ENCODE assay signal across 13 cellular contexts in genomic region chr6:143556529-143556928, GRCh38. TPM values are rescaled to one million over a fixed set of nuclear protein-coding genes. Genes with fewer than 3 reads are reported as not detected.
DNase-seq lines count a peak whose midpoint lies in the region; ATAC-seq, FAIRE-seq and TF ChIP-seq lines count a peak whose summit lies in the region.
"Had no signal": no experiment of that assay in that cellular context is flagged by ENCODE, and none has a peak within 500 bp of the region (broad histone marks: within the 10 kb centered on the region; RNA-seq: fewer than 3 reads in every experiment).

No MANE protein-coding gene starts in this region.

- H3K9me3 ChIP-seq in T-helper 17 cell (ENCODE audit: control insufficient read depth, low read length, poor library complexity, severe bottlenecking): no peaks in the 10 kb centered on the region
- H3K9me3 ChIP-seq: upper lobe of right lung had no signal

- peak overlapping the region; percentile 9 for H3K27ac Mint-ChIP-seq in stimulated activated naive CD8-positive, alpha-beta T cell treated with anti-CD3 and anti-CD28 coated beads, Interleukin-15, Interleukin-2, amounts not matched to agents 100 ng/mL and 50 ng/mL, for 24 hours
- H3K27ac Mint-ChIP-seq in T-helper 17 cell: peak overlapping the region; percentile 97
- no peak overlapping the region for H3K27ac Mint-ChIP-seq in T-helper 2 cell treated with Interferon-gamma antibody and Interleukin-4, amounts not matched to agents 5 μg/mL and 100 μg/mL, for 36 hours
- H3K27ac Mint-ChIP-seq: activated naive CD8-positive, alpha-beta T cell treated with anti-CD3 and anti-CD28 coated beads, Interleukin-2, amount 50 U/mL, for 24 hours had no signal

- no peak overlapping the region for H3K4me3 ChIP-seq in fibroblast of the aortic adventitia (ENCODE audit: low read depth, low read length)
- H3K4me3 ChIP-seq: upper lobe of right lung had no signal

- no peak for DNase-seq in stimulated activated naive CD8-positive, alpha-beta T cell treated with anti-CD3 and anti-CD28 coated beads, Interleukin-15, Interleukin-2, amounts not matched to agents 100 U/mL and 50 U/mL, for 24 hours
- DNase-seq in T-helper 17 cell (no peak), fibroblast of the aortic adventitia (ENCODE audit: low read depth) (peak; percentile 42), urothelium cell line (ENCODE audit: low spot score) (peak; percentile 25), COR-L47 (lab: John Stamatoyannopoulos, UW) (no peak), NCI-H446 (lab: John Stamatoyannopoulos, UW) (no peak)
- no peak for DNase-seq in T-helper 2 cell treated with Interferon-gamma antibody and Interleukin-4, amounts not matched to agents 5 μg/mL and 100 μg/mL, for 36 hours (ENCODE audit: low spot score)
- DNase-seq: activated naive CD8-positive, alpha-beta T cell treated with anti-CD3 and anti-CD28 coated beads, Interleukin-2, amount 50 U/mL, for 24 hours; effector CD4-positive, alpha-beta T cell; OCI-M1; small intestine; upper lobe of right lung had no signal

- no peaks in the 10 kb centered on the region for H3K36me3 Mint-ChIP-seq in stimulated activated naive CD8-positive, alpha-beta T cell treated with anti-CD3 and anti-CD28 coated beads, Interleukin-15, Interleukin-2, amounts not matched to agents 100 ng/mL and 50 ng/mL, for 24 hours (ENCODE audit: low read depth)
- peaks cover 5% of the 10 kb centered on the region for H3K36me3 Mint-ChIP-seq in T-helper 17 cell (ENCODE audit: low read depth)
- peaks cover 8% of the 10 kb centered on the region for H3K36me3 Mint-ChIP-seq in T-helper 2 cell treated with Interferon-gamma antibody and Interleukin-4, amounts not matched to agents 5 μg/mL and 100 μg/mL, for 36 hours (ENCODE audit: low read depth)

- no peak overlapping the region for H3K4me3 Mint-ChIP-seq in stimulated activated naive CD8-positive, alpha-beta T cell treated with anti-CD3 and anti-CD28 coated beads, Interleukin-15, Interleukin-2, amounts not matched to agents 100 ng/mL and 50 ng/mL, for 24 hours
- peak overlapping the region; percentile 64 for H3K4me3 Mint-ChIP-seq in T-helper 17 cell
- H3K4me3 Mint-ChIP-seq in T-helper 2 cell treated with Interferon-gamma antibody and Interleukin-4, amounts not matched to agents 5 μg/mL and 100 μg/mL, for 36 hours: no peak overlapping the region
- H3K4me3 Mint-ChIP-seq: activated naive CD8-positive, alpha-beta T cell treated with anti-CD3 and anti-CD28 coated beads, Interleukin-2, amount 50 U/mL, for 24 hours had no signal

- H3K27me3 Mint-ChIP-seq in stimulated activated naive CD8-positive, alpha-beta T cell treated with anti-CD3 and anti-CD28 coated beads, Interleukin-15, Interleukin-2, amounts not matched to agents 100 ng/mL and 50 ng/mL, for 24 hours: no peaks in the 10 kb centered on the region
- no peaks in the 10 kb centered on the region for H3K27me3 Mint-ChIP-seq in T-helper 17 cell
- H3K27me3 Mint-ChIP-seq in T-helper 2 cell treated with Interferon-gamma antibody and Interleukin-4, amounts not matched to agents 5 μg/mL and 100 μg/mL, for 36 hours (ENCODE audit: low read depth): no peaks in the 10 kb centered on the region
- H3K27me3 Mint-ChIP-seq: activated naive CD8-positive, alpha-beta T cell treated with anti-CD3 and anti-CD28 coated beads, Interleukin-2, amount 50 U/mL, for 24 hours had no signal

- ATAC-seq in stimulated activated naive CD8-positive, alpha-beta T cell treated with anti-CD3 and anti-CD28 coated beads, Interleukin-15, Interleukin-2, amounts not matched to agents 100 U/mL and 50 U/mL, for 24 hours: no peak
- ATAC-seq in T-helper 17 cell: peak; percentile 18
- ATAC-seq: activated naive CD8-positive, alpha-beta T cell treated with anti-CD3 and anti-CD28 coated beads, Interleukin-2, amount 50 U/mL, for 24 hours; upper lobe of right lung had no signal

- TF ChIP-seq CTCF in fibroblast of the aortic adventitia (IDR thresholded peaks at IDR 0.05; ENCODE audit: insufficient read depth, low read length): no peak

- peaks cover 62% of the 10 kb centered on the region for H3K4me1 Mint-ChIP-seq in stimulated activated naive CD8-positive, alpha-beta T cell treated with anti-CD3 and anti-CD28 coated beads, Interleukin-15, Interleukin-2, amounts not matched to agents 100 ng/mL and 50 ng/mL, for 24 hours (ENCODE audit: low read depth)
- H3K4me1 Mint-ChIP-seq in T-helper 17 cell: peaks cover 74% of the 10 kb centered on the region
- peaks cover 59% of the 10 kb centered on the region for H3K4me1 Mint-ChIP-seq in T-helper 2 cell treated with Interferon-gamma antibody and Interleukin-4, amounts not matched to agents 5 μg/mL and 100 μg/mL, for 36 hours (ENCODE audit: low read depth)

- no peaks in the 10 kb centered on the region for H3K9me3 Mint-ChIP-seq in stimulated activated naive CD8-positive, alpha-beta T cell treated with anti-CD3 and anti-CD28 coated beads, Interleukin-15, Interleukin-2, amounts not matched to agents 100 ng/mL and 50 ng/mL, for 24 hours
- H3K9me3 Mint-ChIP-seq in T-helper 2 cell treated with Interferon-gamma antibody and Interleukin-4, amounts not matched to agents 5 μg/mL and 100 μg/mL, for 36 hours: no peaks in the 10 kb centered on the region
- H3K9me3 Mint-ChIP-seq: activated naive CD8-positive, alpha-beta T cell treated with anti-CD3 and anti-CD28 coated beads, Interleukin-2, amount 50 U/mL, for 24 hours had no signal

- no peak for FAIRE-seq in urothelium cell line (lab: Jason Lieb, UNC)
- FAIRE-seq: small intestine had no signal

RNA-seq across cellular contexts. Expression of gene FUCA2, which starts 45.0 kb away (rescaled TPM):
- total RNA-seq in T-helper 17 cell: 1 to 10 TPM; 7.8 to 8.3 TPM
- total RNA-seq in fibroblast of the aortic adventitia (ENCODE audit: low replicate concordance): 72.5 and 74.4 TPM in 2 replicates

Comparison
In these comparisons a context has a peak if more than half of its experiments do, and no peak if none do; other contexts are left out.
1. DNase-seq: peak in fibroblast of the aortic adventitia (single experiment) and urothelium cell line (single experiment); none in stimulated activated naive CD8-positive, alpha-beta T cell treated with anti-CD3 and anti-CD28 coated beads, Interleukin-15, Interleukin-2, amounts not matched to agents 100 U/mL and 50 U/mL, for 24 hours (single experiment), T-helper 17 cell (0 of 3), COR-L47 (single experiment), T-helper 2 cell treated with Interferon-gamma antibody and Interleukin-4, amounts not matched to agents 5 μg/mL and 100 μg/mL, for 36 hours (single experiment) and NCI-H446 (0 of 2).